In the genomic region with DNA sequence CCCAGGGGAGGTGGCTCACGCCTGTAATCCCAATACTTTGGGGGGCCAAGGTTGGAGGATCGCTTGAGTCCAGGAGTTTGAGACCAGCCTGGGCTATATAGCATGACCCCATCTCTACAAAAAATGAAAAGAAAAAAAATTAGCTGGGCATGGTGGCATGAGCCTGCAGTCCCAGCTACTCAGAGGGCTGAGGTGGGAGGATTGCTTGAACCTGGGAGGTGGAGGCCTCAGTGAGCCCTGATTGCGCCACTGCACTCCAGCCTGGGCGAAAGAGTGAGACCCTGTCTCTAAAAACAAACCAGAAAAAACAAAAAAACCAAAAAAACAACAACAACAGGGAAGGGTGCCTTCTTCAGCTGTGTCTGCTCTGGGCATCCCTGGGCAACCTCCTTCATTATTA, we compare ENCODE assay signal across 22 cellular contexts. TPM values are rescaled to one million over a fixed set of nuclear protein-coding genes. Genes with fewer than 3 reads are reported as not detected.
DNase-seq lines count a peak whose midpoint lies in the region; ATAC-seq and TF ChIP-seq lines count a peak whose summit lies in the region.
"Had no signal": no experiment of that assay in that cellular context is flagged by ENCODE, and none has a peak within 500 bp of the region (broad histone marks: within the 10 kb centered on the region; RNA-seq: fewer than 3 reads in every experiment).

No MANE protein-coding gene starts in this region.

- intact Hi-C loops in CD4-positive, alpha-beta T cell (cut with DNase I, micrococcal nuclease), result loop anchor here (2.0 to 5.0 kb wide), 5 partner anchors 35 to 165 kb away; a partner anchor contains a TSS
- intact Hi-C loops in activated CD8-positive, alpha-beta T cell treated with anti-CD3 and anti-CD28 coated beads for 36 hours (cut with micrococcal nuclease), result loop anchor here (5.0 kb wide), 1 partner anchor 65 kb away; a partner anchor contains a TSS
- intact Hi-C loops in natural killer cell (cut with micrococcal nuclease), result loop anchor here (1.0 to 2.0 kb wide), 4 partner anchors 8 to 165 kb away; a partner anchor contains a TSS

- H3K9me3 Mint-ChIP-seq in CD4-positive, alpha-beta T cell, result no peaks in the 10 kb centered on the region
- no peaks in the 10 kb centered on the region for H3K9me3 Mint-ChIP-seq in activated CD8-positive, alpha-beta T cell treated with anti-CD3 and anti-CD28 coated beads for 36 hours
- no peaks in the 10 kb centered on the region for H3K9me3 Mint-ChIP-seq in natural killer cell

- CTCF ChIA-PET in CD4-positive, alpha-beta T cell (lab: Charles Lee), result interaction anchor here (1.0 to 4.7 kb wide), 11 partner anchors 9 to 128 kb away, joined by 3 to 41 read pairs (median 8); a partner anchor contains a TSS
- CTCF ChIA-PET in activated CD8-positive, alpha-beta T cell treated with anti-CD3 and anti-CD28 coated beads for 36 hours (lab: Charles Lee), result interaction anchor here (0.7 to 9.1 kb wide), 28 partner anchors 8 to 243 kb away, joined by 3 to 117 read pairs (median 12); a partner anchor contains a TSS

- H3K27me3 ChIP-seq in CD4-positive, alpha-beta T cell (ENCODE audit: control insufficient read depth, insufficient read depth, low read length), result no peaks in the 10 kb centered on the region
- H3K27me3 ChIP-seq in HL-60 (ENCODE audit: insufficient read depth, poor library complexity, severe bottlenecking), result no peaks in the 10 kb centered on the region

- no peaks in the 10 kb centered on the region for H3K9me3 ChIP-seq in CD4-positive, alpha-beta T cell (ENCODE audit: control insufficient read depth, low read length)
- H3K9me3 ChIP-seq: left lung had no signal

- peak overlapping the region; percentile 65 for H3K4me3 ChIP-seq in HL-60 (replicated peaks; ENCODE audit: insufficient read depth, low read length)

- no peak overlapping the region for H3K27ac ChIP-seq in CD4-positive, alpha-beta T cell (ENCODE audit: low read depth, low read length)
- peak overlapping the region; percentile 93 for H3K27ac ChIP-seq in HL-60 (replicated peaks)

- ATAC-seq in CD4-positive, alpha-beta T cell (ENCODE audit: poor library complexity), result no peak
- no peak for ATAC-seq in activated CD8-positive, alpha-beta T cell treated with anti-CD3 and anti-CD28 coated beads for 36 hours
- ATAC-seq in natural killer cell, result no peak
- ATAC-seq in HG03520 (IDR thresholded peaks at IDR 0.05; ENCODE audit: unreplicated experiment), result no peak
- ATAC-seq in HG02870 (IDR thresholded peaks at IDR 0.05; ENCODE audit: unreplicated experiment), result no peak

- DNase-seq in CD4-positive, alpha-beta T cell, result no peak
- peak in 1 of 2 experiments; percentile 40 for DNase-seq in HL-60 (ENCODE audit: low read depth in 1 of 2, low spot score in 1 of 2)
- DNase-seq in activated CD8-positive, alpha-beta T cell treated with anti-CD3 and anti-CD28 coated beads for 36 hours, result no peak
- DNase-seq in natural killer cell, result no peak
- no peak for DNase-seq in effector CD8-positive, alpha-beta T cell (lab: John Stamatoyannopoulos, UW)
- no peak for DNase-seq in NCI-H2196 treated with DMSO at 0.1 percent for 48 hours (lab: John Stamatoyannopoulos, UW; ENCODE audit: unreplicated experiment)
- DNase-seq: activated CD4-positive, alpha-beta T cell treated with anti-CD3 and anti-CD28 coated beads for 4 hours; DND-41; NCI-H1105; NCI-H2171; NCI-H748 treated with DMSO at 0.1 percent for 48 hours; posterior cingulate gyrus; small intestine; trophoblast cell had no signal

- H3K4me3 Mint-ChIP-seq in CD4-positive, alpha-beta T cell, result peak overlapping the region; percentile 94
- peak overlapping the region; percentile 80 for H3K4me3 Mint-ChIP-seq in activated CD8-positive, alpha-beta T cell treated with anti-CD3 and anti-CD28 coated beads for 36 hours
- peak overlapping the region; percentile 91 for H3K4me3 Mint-ChIP-seq in natural killer cell

- POLR2A ChIA-PET in CD4-positive, alpha-beta T cell (lab: Charles Lee), result interaction anchor here (0.9 to 7.0 kb wide), 8 partner anchors 10 to 224 kb away, joined by 4 to 185 read pairs (median 6); a partner anchor contains a TSS
- POLR2A ChIA-PET in activated CD8-positive, alpha-beta T cell treated with anti-CD3 and anti-CD28 coated beads for 36 hours (lab: Charles Lee), result interaction anchor here (0.6 to 3.7 kb wide), 2 partner anchors 60 to 63 kb away, joined by 3 to 24 read pairs; a partner anchor contains a TSS

- peaks cover 55% of the 10 kb centered on the region for H3K4me1 Mint-ChIP-seq in CD4-positive, alpha-beta T cell (ENCODE audit: low read depth)
- H3K4me1 Mint-ChIP-seq in activated CD8-positive, alpha-beta T cell treated with anti-CD3 and anti-CD28 coated beads for 36 hours (ENCODE audit: low read depth), result peaks cover 41% of the 10 kb centered on the region
- H3K4me1 Mint-ChIP-seq in natural killer cell, result peaks cover 48 to 62% of the 10 kb centered on the region in 2 donors

- TF ChIP-seq CTCF in CD4-positive, alpha-beta T cell (IDR thresholded peaks at IDR 0.05), result no peak
- TF ChIP-seq CTCF in HL-60 (IDR thresholded peaks at IDR 0.05; ENCODE audit: insufficient read depth, low read length) (no peak), natural killer cell (IDR thresholded peaks at IDR 0.05) (no peak)
- no peak for TF ChIP-seq CTCF in activated CD8-positive, alpha-beta T cell treated with anti-CD3 and anti-CD28 coated beads for 36 hours (IDR thresholded peaks at IDR 0.05)

- no peak overlapping the region for H3K27ac Mint-ChIP-seq in CD4-positive, alpha-beta T cell
- peak overlapping the region; percentile 78 for H3K27ac Mint-ChIP-seq in activated CD8-positive, alpha-beta T cell treated with anti-CD3 and anti-CD28 coated beads for 36 hours
- H3K27ac Mint-ChIP-seq in natural killer cell, result peak overlapping the region; percentile 90 to 97

- H3K27me3 Mint-ChIP-seq in CD4-positive, alpha-beta T cell, result no peaks in the 10 kb centered on the region
- H3K27me3 Mint-ChIP-seq in activated CD8-positive, alpha-beta T cell treated with anti-CD3 and anti-CD28 coated beads for 36 hours, result peaks cover 2% of the 10 kb centered on the region
- no peaks in the 10 kb centered on the region for H3K27me3 Mint-ChIP-seq in natural killer cell (ENCODE audit: low read depth in 2 of 2)

- H3K36me3 Mint-ChIP-seq in CD4-positive, alpha-beta T cell (ENCODE audit: low read depth), result peaks cover 9% of the 10 kb centered on the region
- peaks cover 6% of the 10 kb centered on the region for H3K36me3 Mint-ChIP-seq in activated CD8-positive, alpha-beta T cell treated with anti-CD3 and anti-CD28 coated beads for 36 hours (ENCODE audit: low read depth)
- H3K36me3 Mint-ChIP-seq in natural killer cell, result no peaks in the 10 kb centered on the region

RNA-seq across cellular contexts. Expression of a gene that starts 0.5 kb away (rescaled TPM):
- total RNA-seq in CD4-positive, alpha-beta T cell, result 10 to 100 TPM; 66.7 to 67.4 TPM
- total RNA-seq in activated CD8-positive, alpha-beta T cell treated with anti-CD3 and anti-CD28 coated beads for 36 hours, result 10 to 100 TPM; 21.0 to 21.4 TPM
- 1,000 to 10,000 TPM in 2 of 3 donors, 100 to 1,000 TPM in 1; 971 to 1,223 (median 1,014) TPM for total RNA-seq in natural killer cell

RNA-seq across cellular contexts. Expression of a gene that starts 32.8 kb away (rescaled TPM):
- 10 to 100 TPM; 67.5 to 72.9 TPM for total RNA-seq in CD4-positive, alpha-beta T cell
- 1 to 10 TPM; 3.7 to 4.0 TPM for total RNA-seq in activated CD8-positive, alpha-beta T cell treated with anti-CD3 and anti-CD28 coated beads for 36 hours
- 100 to 1,000 TPM; 159 to 286 (median 203) TPM for total RNA-seq in natural killer cell
- total RNA-seq: RPMI7951 had no signal

RNA-seq across cellular contexts. Expression of a gene that starts 52.7 kb away (rescaled TPM):
- not detected for total RNA-seq in CD4-positive, alpha-beta T cell
- not detected for total RNA-seq in activated CD8-positive, alpha-beta T cell treated with anti-CD3 and anti-CD28 coated beads for 36 hours
- not detected for total RNA-seq in natural killer cell
- total RNA-seq: chondrocyte; endothelial cell of umbilical vein; frontal cortex; left lung; RPMI7951; T-helper 2 cell treated with Interferon-gamma antibody and Interleukin-4, amounts not matched to agents 100 ng/mL and 5 ng/mL, for 36 hours had no signal

Comparison
In these comparisons a context has a peak if more than half of its experiments do, and no peak if none do; other contexts are left out.
1. RNA of a gene that starts 0.5 kb away (total RNA-seq): 971 to 1,223 TPM in natural killer cell; 66.7 to 67.4 TPM in CD4-positive, alpha-beta T cell and 21.0 to 21.4 TPM in activated CD8-positive, alpha-beta T cell treated with anti-CD3 and anti-CD28 coated beads for 36 hours; every median in the first group is over 10 times any median in the second.
2. RNA of a gene that starts 32.8 kb away (total RNA-seq): 159 to 286 TPM in natural killer cell and 67.5 to 72.9 TPM in CD4-positive, alpha-beta T cell; 3.7 to 4.0 TPM in activated CD8-positive, alpha-beta T cell treated with anti-CD3 and anti-CD28 coated beads for 36 hours; every median in the first group is over 10 times any median in the second.
3. Peak in every context shown above with its lines, with median percentiles within 50 percentile points of each other: H3K4me3 Mint-ChIP-seq.